Comparison of ENCODE assay signal across 1 cellular context in the genomic region with DNA sequence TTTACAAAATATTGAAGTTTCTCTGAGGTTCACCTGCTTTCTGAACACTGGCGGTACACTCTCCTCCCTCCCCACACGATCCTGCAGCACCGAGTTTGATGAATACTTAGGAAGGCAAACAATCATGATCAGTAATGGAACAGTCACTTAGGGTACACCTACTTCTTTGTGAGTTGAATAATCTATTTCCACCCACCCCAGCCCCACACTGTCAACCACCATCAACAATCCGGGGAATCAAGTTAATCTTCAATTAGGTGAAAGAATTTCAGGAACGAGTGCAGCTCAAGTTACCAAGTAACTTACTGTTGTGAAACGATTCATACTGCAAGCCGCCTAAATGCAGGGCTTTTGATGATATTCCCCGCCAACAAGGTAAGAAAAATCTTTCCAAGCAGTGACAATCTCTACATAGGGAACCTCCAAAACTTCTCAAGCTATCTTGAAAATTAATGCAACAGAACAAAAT.
TF ChIP-seq lines count a peak whose summit lies in the region.

No MANE protein-coding gene starts in this region.

TF ChIP-seq in liver, 16 proteins besides CTCF, POLR2A, EP300 and RAD21 (continued from another document):
- TF ChIP-seq, protein P1, sequence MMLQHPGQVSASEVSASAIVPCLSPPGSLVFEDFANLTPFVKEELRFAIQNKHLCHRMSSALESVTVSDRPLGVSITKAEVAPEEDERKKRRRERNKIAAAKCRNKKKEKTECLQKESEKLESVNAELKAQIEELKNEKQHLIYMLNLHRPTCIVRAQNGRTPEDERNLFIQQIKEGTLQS (IDR thresholded peaks at IDR 0.05): peak; percentile 36
- TF ChIP-seq HNF4A (conservative IDR thresholded peaks at IDR 0.05) (peak; percentile 27 to 56), ZBTB33 (IDR thresholded peaks at IDR 0.05) (no peak), HNF4G (IDR thresholded peaks at IDR 0.05) (no peak), RXRA (IDR thresholded peaks at IDR 0.05) (peak; percentile 43 to 68), SP1 (IDR thresholded peaks at IDR 0.05) (peak; percentile 57), GABPA (IDR thresholded peaks at IDR 0.05 in 1 of 2, conservative IDR thresholded peaks at IDR 0.05 in 1 of 2) (no peak), MAX (IDR thresholded peaks at IDR 0.05) (no peak), JUND (IDR thresholded peaks at IDR 0.05) (peak in 1 of 2 donors; percentile 65), REST (IDR thresholded peaks at IDR 0.05) (peak; percentile 35), TAF1 (conservative IDR thresholded peaks at IDR 0.05) (peak; percentile 44)
